18 cellular contexts compared by ENCODE assay signal in genomic region chr11:30424851-30425250, GRCh38.
DNase-seq lines count a peak whose midpoint lies in the region; ATAC-seq and TF ChIP-seq lines count a peak whose summit lies in the region.
"Had no signal": no experiment of that assay in that cellular context is flagged by ENCODE, and none has a peak within 500 bp of the region (broad histone marks: within the 10 kb centered on the region; RNA-seq: fewer than 3 reads in every experiment).

No MANE protein-coding gene starts in this region.

- H3K18ac ChIP-seq in mesenchymal stem cell (ENCODE audit: low read depth in 1 of 2, low read length in 2 of 2), result no peak overlapping the region

- no peaks in the 10 kb centered on the region for H3K36me3 ChIP-seq in body of pancreas (replicated peaks in 1 of 2; ENCODE audit: insufficient read depth in 1 of 2, low read depth in 2 of 2)
- H3K36me3 ChIP-seq in mesenchymal stem cell (ENCODE audit: control insufficient read depth in 1 of 2, insufficient read depth in 2 of 2, low read depth in 1 of 2, low read length in 2 of 2), result no peaks in the 10 kb centered on the region

- peak overlapping the region in 3 of 4 donors; percentile 14 to 74 (median 42) for H3K27ac ChIP-seq in body of pancreas
- no peak overlapping the region for H3K27ac ChIP-seq in mesenchymal stem cell (ENCODE audit: low read length, poor library complexity, severe bottlenecking)
- H3K27ac ChIP-seq: HL-60, PC-9 had no signal

- H3K4me3 ChIP-seq in body of pancreas, result no peak overlapping the region
- H3K4me3 ChIP-seq in mesenchymal stem cell (ENCODE audit: insufficient read depth in 1 of 2, low read depth in 1 of 2, low read length in 2 of 2), result no peak overlapping the region
- no peak overlapping the region for H3K4me3 ChIP-seq in skeletal muscle cell (ENCODE audit: low read depth, low read length)
- H3K4me3 ChIP-seq: GM12878, PC-9 had no signal

- H3K79me1 ChIP-seq in mesenchymal stem cell (replicated peaks; ENCODE audit: low read length, poor library complexity, severe bottlenecking), result no peaks in the 10 kb centered on the region

- H3K14ac ChIP-seq in mesenchymal stem cell (ENCODE audit: low read length in 2 of 2), result no peak overlapping the region

- TF ChIP-seq POLR2A in body of pancreas (IDR thresholded peaks at IDR 0.05), result no peak

- H3K27me3 Mint-ChIP-seq in activated CD4-positive, alpha-beta T cell treated with anti-CD3 and anti-CD28 coated beads, Interleukin-2, amount 10 ng/mL, durations not matched to agents 24 days and 14 days, result no peaks in the 10 kb centered on the region

- no peak overlapping the region for H3K27ac Mint-ChIP-seq in activated CD4-positive, alpha-beta T cell treated with anti-CD3 and anti-CD28 coated beads, Interleukin-2, amount 10 ng/mL, durations not matched to agents 24 days and 14 days
- H3K27ac Mint-ChIP-seq: B cell; CD4-positive, alpha-beta memory T cell had no signal

- H3K4me1 Mint-ChIP-seq in activated CD4-positive, alpha-beta T cell treated with anti-CD3 and anti-CD28 coated beads, Interleukin-2, amount 10 ng/mL, durations not matched to agents 24 days and 14 days, result no peaks in the 10 kb centered on the region
- H3K4me1 Mint-ChIP-seq: B cell; CD4-positive, alpha-beta memory T cell had no signal

- H3K27me3 ChIP-seq in body of pancreas (no peaks in the 10 kb centered on the region), mesenchymal stem cell (ENCODE audit: control insufficient read depth in 1 of 2, insufficient read depth in 1 of 2, low read length in 2 of 2) (peaks cover 0 to 8% of the 10 kb centered on the region in 2 experiments)

- peak overlapping the region; percentile 46 for H2AK5ac ChIP-seq in mesenchymal stem cell (ENCODE audit: low read length, severe bottlenecking)

- peaks cover 31% of the 10 kb centered on the region for H3K4me1 ChIP-seq in body of pancreas
- H3K4me1 ChIP-seq in mesenchymal stem cell (ENCODE audit: control insufficient read depth, insufficient read depth, low read depth, low read length), result peaks cover 18% of the 10 kb centered on the region

- no peak overlapping the region for H3K9ac ChIP-seq in mesenchymal stem cell (ENCODE audit: low read length)

- H4K8ac ChIP-seq in mesenchymal stem cell (ENCODE audit: low read length), result no peak overlapping the region

- no peak overlapping the region for H3K4ac ChIP-seq in mesenchymal stem cell (ENCODE audit: low read depth in 1 of 2, low read length in 2 of 2)

- H3K4me3 Mint-ChIP-seq in activated CD4-positive, alpha-beta T cell treated with anti-CD3 and anti-CD28 coated beads, Interleukin-2, amount 10 ng/mL, durations not matched to agents 24 days and 14 days, result no peak overlapping the region
- H3K4me3 Mint-ChIP-seq: B cell; CD4-positive, alpha-beta memory T cell had no signal

- DNase-seq in NCI-H69 (lab: John Stamatoyannopoulos, UW) (peak; percentile 35), body of pancreas (no peak), mesenchymal stem cell (no peak), skeletal muscle cell (ENCODE audit: low read depth) (peak; percentile 7), NCI-H2171 (lab: John Stamatoyannopoulos, UW) (no peak), D341Med (ENCODE audit: low spot score) (no peak)
- DNase-seq in activated CD4-positive, alpha-beta T cell treated with anti-CD3 and anti-CD28 coated beads, Interleukin-2, amount 10 ng/mL, durations not matched to agents 24 days and 14 days, result no peak
- DNase-seq: CD4-positive, alpha-beta memory T cell; DND-41; GDM1; NCI-H187 treated with DMSO at 0.1 percent for 48 hours; NCI-H446; NCI-H748 treated with DMSO at 0.1 percent for 48 hours; PC-9 had no signal

- no peak for ATAC-seq in body of pancreas
- ATAC-seq: GM12878, SK-N-SH treated with all-trans-retinoic acid at 6 μM for 48 hours had no signal

- WGBS in body of pancreas, 2 donors, result 49 to 66% methylated on average over 5 of the region's 5 CpGs
- WGBS in mesenchymal stem cell, result 88% methylated on average over 3 of the region's 5 CpGs

- no peak overlapping the region for H4K91ac ChIP-seq in mesenchymal stem cell (ENCODE audit: low read length)

- H3K36me3 Mint-ChIP-seq in activated CD4-positive, alpha-beta T cell treated with anti-CD3 and anti-CD28 coated beads, Interleukin-2, amount 10 ng/mL, durations not matched to agents 24 days and 14 days (ENCODE audit: low read depth), result no peaks in the 10 kb centered on the region
- H3K36me3 Mint-ChIP-seq: CD4-positive, alpha-beta memory T cell had no signal

- no peak overlapping the region for H2BK120ac ChIP-seq in mesenchymal stem cell (ENCODE audit: low read depth, low read length)

- H2AFZ ChIP-seq in mesenchymal stem cell (ENCODE audit: low read depth, low read length), result no peak overlapping the region
- H2AFZ ChIP-seq: PC-9 had no signal

- H3K23ac ChIP-seq in mesenchymal stem cell (ENCODE audit: low read length in 2 of 2), result no peak overlapping the region

- no peak overlapping the region for H3K4me2 ChIP-seq in mesenchymal stem cell (ENCODE audit: low read length, poor library complexity, severe bottlenecking)
- H3K4me2 ChIP-seq: PC-9 had no signal

- H3K9me3 ChIP-seq in body of pancreas, result no peaks in the 10 kb centered on the region
- H3K9me3 ChIP-seq in mesenchymal stem cell (ENCODE audit: control insufficient read depth, low read length), result no peaks in the 10 kb centered on the region

- no peak overlapping the region for H2BK12ac ChIP-seq in mesenchymal stem cell (ENCODE audit: low read length in 2 of 2)

- H2BK15ac ChIP-seq in mesenchymal stem cell (ENCODE audit: low read depth, poor library complexity, severe bottlenecking), result no peak overlapping the region

- intact Hi-C loops in body of pancreas (cut with DNase I), result no loop called here
- intact Hi-C loops in activated CD4-positive, alpha-beta T cell treated with anti-CD3 and anti-CD28 coated beads, Interleukin-2, amount 10 ng/mL, durations not matched to agents 24 days and 14 days (cut with micrococcal nuclease), result no loop called here

- no peak for TF ChIP-seq CTCF in body of pancreas (IDR thresholded peaks at IDR 0.05)

- H2BK5ac ChIP-seq in mesenchymal stem cell (ENCODE audit: low read depth, low read length, poor library complexity, severe bottlenecking), result no peak overlapping the region

- no peaks in the 10 kb centered on the region for H3K9me3 Mint-ChIP-seq in activated CD4-positive, alpha-beta T cell treated with anti-CD3 and anti-CD28 coated beads, Interleukin-2, amount 10 ng/mL, durations not matched to agents 24 days and 14 days
- H3K9me3 Mint-ChIP-seq: CD4-positive, alpha-beta memory T cell had no signal

Comparison
In these comparisons a context has a peak if more than half of its experiments do, and no peak if none do; other contexts are left out.
1. DNase-seq: peak in NCI-H69 (single experiment) and skeletal muscle cell (single experiment); none in body of pancreas (0 of 4), mesenchymal stem cell (single experiment), NCI-H2171 (single experiment), activated CD4-positive, alpha-beta T cell treated with anti-CD3 and anti-CD28 coated beads, Interleukin-2, amount 10 ng/mL, durations not matched to agents 24 days and 14 days (single experiment) and D341Med (single experiment).